25 cellular contexts compared by ENCODE assay signal in the genomic region with DNA sequence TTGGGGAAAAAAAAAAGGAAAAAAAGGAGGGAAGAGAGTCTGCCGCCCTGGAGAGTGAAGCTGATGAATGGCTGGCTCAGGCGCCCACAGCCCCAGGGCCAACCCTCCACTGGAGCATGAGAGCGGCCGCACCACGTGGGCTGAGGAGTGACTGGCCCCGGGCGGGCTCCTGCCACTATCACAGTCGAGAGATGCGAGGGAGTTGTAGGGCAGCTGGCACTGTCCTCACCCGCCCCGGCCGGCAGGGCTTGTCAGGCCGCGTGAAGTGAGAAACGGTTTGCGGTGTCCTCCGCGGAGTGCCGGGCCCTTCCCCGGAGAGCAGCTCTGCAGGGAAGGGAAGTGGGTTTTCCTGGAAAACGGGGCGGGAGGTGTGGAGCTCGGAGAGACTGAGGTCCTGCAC. TPM values are rescaled to one million over a fixed set of nuclear protein-coding genes. Genes with fewer than 3 reads are reported as not detected.
A peak's percentile ranks its signal among the peaks of the same experiment; 100 is the strongest.
DNase-seq lines count a peak whose midpoint lies in the region; ATAC-seq, FAIRE-seq and TF ChIP-seq lines count a peak whose summit lies in the region.
"Had no signal": no experiment of that assay in that cellular context is flagged by ENCODE, and none has a peak within 500 bp of the region (broad histone marks: within the 10 kb centered on the region; RNA-seq: fewer than 3 reads in every experiment).

No MANE protein-coding gene starts in this region.

- TF ChIP-seq CTCF in SK-N-SH (IDR thresholded peaks at IDR 0.05) (no peak), K562 (IDR thresholded peaks at IDR 0.05 in 2 of 3, conservative IDR thresholded peaks at IDR 0.05 in 1 of 3; ENCODE audit: insufficient read depth in 2 of 3, low read depth in 1 of 3, low read length in 3 of 3) (no peak)

- H3K4me3 Mint-ChIP-seq in activated T-helper 1 cell treated with anti-CD3 and anti-CD28 coated beads, Interleukin-12 subunit alpha, Interleukin-12 subunit beta, Interleukin-2, Interleukin-4 antibody, amounts not matched to agents 30 ng/mL and 10 ng/mL and 1 ng/mL, durations not matched to agents 14 hours and 24 hours and 36 hours, result no peak overlapping the region
- H3K4me3 Mint-ChIP-seq: memory B cell, T-helper 17 cell had no signal

- H3K9me1 ChIP-seq in K562 (ENCODE audit: control insufficient read depth, insufficient read depth, low read length), result no peaks in the 10 kb centered on the region

- H3K27me3 ChIP-seq in SK-N-SH (ENCODE audit: insufficient read depth) (peaks cover 6% of the 10 kb centered on the region), K562 (ENCODE audit: control insufficient read depth in 2 of 2, insufficient read depth in 2 of 2, low read length in 2 of 2) (peaks cover 51 to 89% of the 10 kb centered on the region in 2 experiments)

- TF ChIP-seq POLR2A in K562 (conservative IDR thresholded peaks at IDR 0.05), result no peak

- H3K79me2 ChIP-seq in SK-N-SH (ENCODE audit: insufficient read depth) (no peaks in the 10 kb centered on the region), K562 (ENCODE audit: control insufficient read depth, insufficient read depth, low read length) (no peaks in the 10 kb centered on the region)

- ATAC-seq in SK-N-SH treated with all-trans-retinoic acid at 6 μM for 48 hours (no peak), K562 (peak; percentile 18; the same call in 1 of the 3 replicates), GM21529 (IDR thresholded peaks at IDR 0.05; ENCODE audit: unreplicated experiment) (no peak), GM21786 (IDR thresholded peaks at IDR 0.05; ENCODE audit: unreplicated experiment) (no peak)
- ATAC-seq: PC-3, T-helper 17 cell had no signal

- no peak overlapping the region for H3K9ac ChIP-seq in SK-N-SH
- H3K9ac ChIP-seq in K562 (ENCODE audit: insufficient read depth in 1 of 2, low read depth in 2 of 2, low read length in 2 of 2), result no peak overlapping the region

- H3K36me3 Mint-ChIP-seq in activated T-helper 1 cell treated with anti-CD3 and anti-CD28 coated beads, Interleukin-12 subunit alpha, Interleukin-12 subunit beta, Interleukin-2, Interleukin-4 antibody, amounts not matched to agents 30 ng/mL and 10 ng/mL and 1 ng/mL, durations not matched to agents 14 hours and 24 hours and 36 hours (ENCODE audit: low read depth), result no peaks in the 10 kb centered on the region
- H3K36me3 Mint-ChIP-seq: memory B cell had no signal

- no peaks in the 10 kb centered on the region for H3K36me3 ChIP-seq in SK-N-SH (replicated peaks in 1 of 2; ENCODE audit: control insufficient read depth in 1 of 2, insufficient read depth in 2 of 2, low read length in 1 of 2)
- H3K36me3 ChIP-seq in K562 (ENCODE audit: control insufficient read depth, insufficient read depth, low read length), result no peaks in the 10 kb centered on the region
- H3K36me3 ChIP-seq: adrenal gland, sigmoid colon, upper lobe of right lung had no signal

- peaks cover 10% of the 10 kb centered on the region for H3K27me3 Mint-ChIP-seq in activated T-helper 1 cell treated with anti-CD3 and anti-CD28 coated beads, Interleukin-12 subunit alpha, Interleukin-12 subunit beta, Interleukin-2, Interleukin-4 antibody, amounts not matched to agents 30 ng/mL and 10 ng/mL and 1 ng/mL, durations not matched to agents 14 hours and 24 hours and 36 hours (ENCODE audit: insufficient read depth)

- H3K4me1 ChIP-seq in SK-N-SH (ENCODE audit: control insufficient read depth in 1 of 2, insufficient read depth in 2 of 2, low read depth in 1 of 2, low read length in 1 of 2) (peaks cover 0 to 7% of the 10 kb centered on the region in 2 experiments; a peak in 1 of 4 replicates), K562 (replicated peaks in 1 of 2; ENCODE audit: control insufficient read depth in 2 of 2, insufficient read depth in 2 of 2, low read length in 2 of 2) (peaks cover 0 to 22% of the 10 kb centered on the region in 2 experiments; a peak in 2 of 5 replicates)
- H3K4me1 ChIP-seq: adrenal gland, sigmoid colon, upper lobe of right lung had no signal

- no peaks in the 10 kb centered on the region for H3F3A ChIP-seq in SK-N-SH (replicated peaks; ENCODE audit: insufficient read depth)

- POLR2A ChIA-PET in SK-N-SH (lab: Yijun Ruan, JAX), result no interaction called here
- POLR2A ChIA-PET in K562 (lab: Yijun Ruan, JAX), result interaction anchor here (0.6 to 1.1 kb wide), 2 partner anchors 38 to 99 kb away, joined by 3 read pairs; no protein-coding TSS in a partner anchor

- H3K9me3 Mint-ChIP-seq in activated T-helper 1 cell treated with anti-CD3 and anti-CD28 coated beads, Interleukin-12 subunit alpha, Interleukin-12 subunit beta, Interleukin-2, Interleukin-4 antibody, amounts not matched to agents 30 ng/mL and 10 ng/mL and 1 ng/mL, durations not matched to agents 14 hours and 24 hours and 36 hours, result no peaks in the 10 kb centered on the region
- H3K9me3 Mint-ChIP-seq: memory B cell had no signal

- no peak overlapping the region for H3K27ac Mint-ChIP-seq in activated T-helper 1 cell treated with anti-CD3 and anti-CD28 coated beads, Interleukin-12 subunit alpha, Interleukin-12 subunit beta, Interleukin-2, Interleukin-4 antibody, amounts not matched to agents 30 ng/mL and 10 ng/mL and 1 ng/mL, durations not matched to agents 14 hours and 24 hours and 36 hours
- H3K27ac Mint-ChIP-seq: memory B cell, T-helper 17 cell had no signal

- BruUV-seq in K562 (replicated peaks; lab: Mats Ljungman, UMichigan), result no TSS peak

- H3K9me2 ChIP-seq in SK-N-SH, result no peaks in the 10 kb centered on the region

- H3K27ac ChIP-seq in SK-N-SH (ENCODE audit: low read depth in 2 of 2, low read length in 1 of 2) (no peak overlapping the region), K562 (ENCODE audit: extremely low read depth, low read depth, low read length) (no peak overlapping the region)
- H3K27ac ChIP-seq: A549, adrenal gland, coronary artery, sigmoid colon, upper lobe of right lung had no signal

- TF ChIP-seq RAD21 in SK-N-SH (IDR thresholded peaks at IDR 0.05; ENCODE audit: low read length) (no peak), Ishikawa (IDR thresholded peaks at IDR 0.05; ENCODE audit: low read depth) (no peak), K562 (CRISPR knock-in tag; conservative IDR thresholded peaks at IDR 0.05 in 1 of 2, IDR thresholded peaks at IDR 0.05 in 1 of 2) (no peak)

- no peak for FAIRE-seq in K562 (lab: Jason Lieb, UNC)
- FAIRE-seq: A549 had no signal

- peak; percentile 52 for DNase-seq in SK-N-SH
- no peak for DNase-seq in K562 (ENCODE audit: extremely low read depth in 1 of 4, low spot score in 3 of 4)
- DNase-seq in posterior cingulate gyrus, result peak in 7 of 10 donors; percentile 29 to 92 (median 54)
- DNase-seq in activated T-helper 1 cell treated with anti-CD3 and anti-CD28 coated beads, Interleukin-12 subunit alpha, Interleukin-12 subunit beta, Interleukin-2, Interleukin-4 antibody, amounts not matched to agents 30 ng/mL and 10 ng/mL and 1 ng/mL, durations not matched to agents 14 hours and 24 hours and 36 hours (ENCODE audit: low spot score), result no peak
- DNase-seq: activated CD4-positive, alpha-beta T cell treated with anti-CD3 and anti-CD28 coated beads, Interleukin-2, amount 50 U/mL, for 4 hours; activated CD8-positive, alpha-beta memory T cell treated with anti-CD3 and anti-CD28 coated beads, Interleukin-2, amount 50 U/mL, for 48 hours; kidney glomerular epithelial cell; NCI-H2081; NCI-H345; PC-3; SIG-M5; sigmoid colon; stimulated activated CD4-positive, alpha-beta T cell treated with anti-CD3 and anti-CD28 coated beads, Interleukin-15, amount 100 ng/mL, for 24 hours; T-helper 17 cell; upper lobe of right lung had no signal

- H4K20me1 ChIP-seq in SK-N-SH (ENCODE audit: insufficient read depth), result no peaks in the 10 kb centered on the region
- peaks cover 13% of the 10 kb centered on the region for H4K20me1 ChIP-seq in K562 (replicated peaks; ENCODE audit: control insufficient read depth, insufficient read depth, low read length)

- intact Hi-C loops in K562 (cut with micrococcal nuclease), result no loop called here
- intact Hi-C loops in posterior cingulate gyrus (cut with DNase I), result no loop called here
- intact Hi-C loops in activated T-helper 1 cell treated with anti-CD3 and anti-CD28 coated beads, Interleukin-12 subunit alpha, Interleukin-12 subunit beta, Interleukin-2, Interleukin-4 antibody, amounts not matched to agents 30 ng/mL and 10 ng/mL and 1 ng/mL, durations not matched to agents 14 hours and 24 hours and 36 hours (cut with micrococcal nuclease), result no loop called here

- CTCF ChIA-PET in SK-N-SH (lab: Yijun Ruan, JAX) (interaction anchor here (1.3 to 7.8 kb wide), 2 partner anchors 12 to 24 kb away, joined by 3 to 68 read pairs; no protein-coding TSS in a partner anchor), K562 (lab: Yijun Ruan, JAX; ENCODE audit: low intra/inter-chr PET ratio) (no interaction called here)

- in situ Hi-C loops in K562 (cut with MboI), result loop anchor here (25.0 kb wide), 1 partner anchor 1086 kb away; a partner anchor contains a TSS

- no peaks in the 10 kb centered on the region for H3K4me1 Mint-ChIP-seq in activated T-helper 1 cell treated with anti-CD3 and anti-CD28 coated beads, Interleukin-12 subunit alpha, Interleukin-12 subunit beta, Interleukin-2, Interleukin-4 antibody, amounts not matched to agents 30 ng/mL and 10 ng/mL and 1 ng/mL, durations not matched to agents 14 hours and 24 hours and 36 hours (ENCODE audit: low read depth)
- H3K4me1 Mint-ChIP-seq: memory B cell, T-helper 17 cell had no signal

- TF ChIP-seq EP300 in SK-N-SH (IDR thresholded peaks at IDR 0.05; ENCODE audit: borderline replicate concordance in 1 of 2, low read depth in 1 of 2, low read length in 1 of 2) (no peak), Ishikawa (IDR thresholded peaks at IDR 0.05; ENCODE audit: borderline replicate concordance) (no peak), K562 (IDR thresholded peaks at IDR 0.05; ENCODE audit: low read length) (no peak)

- H2AFZ ChIP-seq in SK-N-SH (ENCODE audit: low read depth), result no peak overlapping the region
- H2AFZ ChIP-seq in K562 (ENCODE audit: low read depth, low read length), result no peak overlapping the region

- no peak overlapping the region for H3K4me3 ChIP-seq in SK-N-SH (ENCODE audit: low read depth in 2 of 2, low read length in 1 of 2)
- H3K4me3 ChIP-seq in K562, result no peak overlapping the region
- H3K4me3 ChIP-seq: A549, adrenal gland, coronary artery, sigmoid colon, upper lobe of right lung had no signal

- H3K9me3 ChIP-seq in SK-N-SH (no peaks in the 10 kb centered on the region), K562 (replicated peaks; ENCODE audit: control insufficient read depth, insufficient read depth, low read depth, low read length) (no peaks in the 10 kb centered on the region)
- H3K9me3 ChIP-seq: A549, adrenal gland, sigmoid colon, upper lobe of right lung had no signal

- H3K4me2 ChIP-seq in SK-N-SH, result no peak overlapping the region
- no peak overlapping the region for H3K4me2 ChIP-seq in K562 (ENCODE audit: insufficient read depth, low read length)
- H3K4me2 ChIP-seq: A549 had no signal

- 56% methylated on average over 11 of the region's 23 CpGs for WGBS in SK-N-SH (ENCODE audit: low lambda C conversion rate)
- 0% methylated on average over 21 of the region's 23 CpGs for WGBS in K562 (ENCODE audit: insufficient coverage, low coverage, missing lambda C conversion rate)

RNA-seq across cellular contexts. Expression of a gene that starts 45.9 kb away (rescaled TPM):
- polyA plus RNA-seq in SK-N-SH (2012; rRNA removed), result 0.25 and 0.26 TPM in 2 replicates
- polyA plus RNA-seq in SK-N-SH (2012; cell fraction: cytosol; rRNA removed), result 0.19 and 0.66 TPM in 2 replicates
- polyA plus RNA-seq in SK-N-SH (2012; cell fraction: nucleus; rRNA removed), result 0.15 and 0.20 TPM in 2 replicates
- 0.07 TPM in 1 of 2 replicates, not detected in the other for total RNA-seq in K562 (2011; cell fraction: chromatin; rRNA removed; ENCODE audit: low replicate concordance)
- 0.17 TPM in 1 of 2 replicates, not detected in the other for total RNA-seq in K562 (2011; cell fraction: nucleolus; rRNA removed)
- not detected in 2 replicates for total RNA-seq in K562 (2011; cell fraction: nucleoplasm; rRNA removed)
- total RNA-seq in K562 (2014; rRNA removed), result not detected in 2 replicates
- not detected in 2 replicates for total RNA-seq in K562 (2014; rRNA removed; fragmentation: Illumina TruSeq; extraction: Trizol)
- total RNA-seq in K562 (2015; rRNA removed; fragmentation: Illumina TruSeq; extraction: Trizol), result not detected in 2 replicates
- 0.07 TPM in 1 of 2 replicates, not detected in the other for total RNA-seq in K562 (2021)
- polyA plus RNA-seq in K562 (2011; rRNA removed), result 0.04 TPM in 1 of 2 replicates, not detected in the other
- 0.03 TPM in 1 of 2 replicates, not detected in the other for polyA plus RNA-seq in K562 (2011; cell fraction: cytosol; rRNA removed)
- polyA plus RNA-seq in K562 (2011; cell fraction: nucleus; rRNA removed), result not detected in 2 replicates
- polyA plus RNA-seq in K562 (2012), result 0.04 and 0.07 TPM in 2 replicates
- polyA plus RNA-seq in K562 (2014; fragmentation: Illumina TruSeq; extraction: Trizol), result not detected in 2 replicates
- not detected for polyA plus RNA-seq in K562 (2014; fragmentation: Nextera tagmentation; extraction: Ambion mirVana)
- 0.01 TPM in 1 of 2 replicates, not detected in the other for polyA plus RNA-seq in K562 (2014; rRNA removed)
- not detected in 2 replicates for polyA minus RNA-seq in K562 (2011; rRNA and poly(A)+ RNA removed)
- polyA minus RNA-seq in K562 (2011; cell fraction: cytosol; rRNA and poly(A)+ RNA removed), result not detected in 2 replicates
- polyA minus RNA-seq in K562 (2011; cell fraction: nucleus; rRNA and poly(A)+ RNA removed), result not detected in 2 replicates
- 0.15 TPM in 1 of 2 replicates, not detected in the other for total RNA-seq in activated T-helper 1 cell treated with anti-CD3 and anti-CD28 coated beads, Interleukin-12 subunit alpha, Interleukin-12 subunit beta, Interleukin-2, Interleukin-4 antibody, amounts not matched to agents 30 ng/mL and 10 ng/mL and 1 ng/mL, durations not matched to agents 14 hours and 24 hours and 36 hours
- total RNA-seq: HT-29, myocyte, PC-3 had no signal

Comparison
In these comparisons a context has a peak if more than half of its experiments do, and no peak if none do; other contexts are left out.
1. DNase-seq: peak in SK-N-SH (single experiment) and posterior cingulate gyrus (7 of 10); none in K562 (0 of 4) and activated T-helper 1 cell treated with anti-CD3 and anti-CD28 coated beads, Interleukin-12 subunit alpha, Interleukin-12 subunit beta, Interleukin-2, Interleukin-4 antibody, amounts not matched to agents 30 ng/mL and 10 ng/mL and 1 ng/mL, durations not matched to agents 14 hours and 24 hours and 36 hours (single experiment).